ENCODE assay signal across 1 cellular context in genomic region chr14:75229576-75229922, GRCh38.
TF ChIP-seq lines count a peak whose summit lies in the region.

No MANE protein-coding gene starts in this region.

TF ChIP-seq in H1, 55 proteins besides CTCF, POLR2A, EP300 and RAD21:
- TF ChIP-seq POLR2AphosphoS5 (IDR thresholded peaks at IDR 0.05; ENCODE audit: low read depth, low read length) = no peak
- TF ChIP-seq YY1 (IDR thresholded peaks at IDR 0.05; ENCODE audit: low read depth, low read length) = no peak
- TF ChIP-seq GTF2F1 (IDR thresholded peaks at IDR 0.05; ENCODE audit: borderline replicate concordance, low read depth, low read length) = no peak
- no peak for TF ChIP-seq SUZ12 (IDR thresholded peaks at IDR 0.05; ENCODE audit: low read length)
- TF ChIP-seq RXRA (IDR thresholded peaks at IDR 0.05; ENCODE audit: insufficient read depth, low read depth, low read length) = no peak
- TF ChIP-seq RNF2 (IDR thresholded peaks at IDR 0.05; ENCODE audit: borderline replicate concordance, low read depth, low read length, missing control alignments, poor library complexity, severe bottlenecking) = no peak
- no peak for TF ChIP-seq SP2 (IDR thresholded peaks at IDR 0.05; ENCODE audit: low read length)
- no peak for TF ChIP-seq KDM1A (IDR thresholded peaks at IDR 0.05; ENCODE audit: borderline replicate concordance, low read length)
- TF ChIP-seq SP1 (IDR thresholded peaks at IDR 0.05; ENCODE audit: low read depth, low read length) = no peak
- no peak for TF ChIP-seq CHD7 (IDR thresholded peaks at IDR 0.05; ENCODE audit: insufficient replicate concordance, low read length)
- no peak for TF ChIP-seq SRF (IDR thresholded peaks at IDR 0.05; ENCODE audit: low read depth, low read length)
- no peak for TF ChIP-seq ZNF274 (IDR thresholded peaks at IDR 0.05; ENCODE audit: borderline replicate concordance, extremely low read depth, low read length)
- TF ChIP-seq GABPA (IDR thresholded peaks at IDR 0.05; ENCODE audit: borderline replicate concordance, insufficient read depth, low read length) = no peak
